Comparison of ENCODE assay signal across 11 cellular contexts in genomic region chr4:112318239-112319142, GRCh38. TPM values are rescaled to one million over a fixed set of nuclear protein-coding genes. Genes with fewer than 3 reads are reported as not detected.
DNase-seq lines count a peak whose midpoint lies in the region; ATAC-seq and FAIRE-seq lines count a peak whose summit lies in the region.
"Had no signal": no experiment of that assay in that cellular context is flagged by ENCODE, and none has a peak within 500 bp of the region (broad histone marks: within the 10 kb centered on the region; RNA-seq: fewer than 3 reads in every experiment).

No MANE protein-coding gene starts in this region.

- peaks cover 28% of the 10 kb centered on the region for H3K36me3 Mint-ChIP-seq in activated T-helper 1 cell treated with anti-CD3 and anti-CD28 coated beads, Interleukin-12 subunit alpha, Interleukin-12 subunit beta, Interleukin-2, Interleukin-4 antibody, amounts not matched to agents 30 ng/mL and 10 ng/mL and 1 ng/mL, durations not matched to agents 14 hours and 24 hours and 36 hours (ENCODE audit: low read depth)

- peaks cover 59% of the 10 kb centered on the region for H3K4me1 Mint-ChIP-seq in activated T-helper 1 cell treated with anti-CD3 and anti-CD28 coated beads, Interleukin-12 subunit alpha, Interleukin-12 subunit beta, Interleukin-2, Interleukin-4 antibody, amounts not matched to agents 30 ng/mL and 10 ng/mL and 1 ng/mL, durations not matched to agents 14 hours and 24 hours and 36 hours (ENCODE audit: low read depth)

- intact Hi-C loops in activated T-helper 1 cell treated with anti-CD3 and anti-CD28 coated beads, Interleukin-12 subunit alpha, Interleukin-12 subunit beta, Interleukin-2, Interleukin-4 antibody, amounts not matched to agents 30 ng/mL and 10 ng/mL and 1 ng/mL, durations not matched to agents 14 hours and 24 hours and 36 hours (cut with micrococcal nuclease), result loop anchor here (1.0 kb wide), 1 partner anchor 32 kb away; no protein-coding TSS in a partner anchor

- no peaks in the 10 kb centered on the region for H3K9me3 Mint-ChIP-seq in activated T-helper 1 cell treated with anti-CD3 and anti-CD28 coated beads, Interleukin-12 subunit alpha, Interleukin-12 subunit beta, Interleukin-2, Interleukin-4 antibody, amounts not matched to agents 30 ng/mL and 10 ng/mL and 1 ng/mL, durations not matched to agents 14 hours and 24 hours and 36 hours

- peak; percentile 93 for FAIRE-seq in GM18507 (lab: Jason Lieb, UNC)

- H3K27ac Mint-ChIP-seq in activated T-helper 1 cell treated with anti-CD3 and anti-CD28 coated beads, Interleukin-12 subunit alpha, Interleukin-12 subunit beta, Interleukin-2, Interleukin-4 antibody, amounts not matched to agents 30 ng/mL and 10 ng/mL and 1 ng/mL, durations not matched to agents 14 hours and 24 hours and 36 hours, result peak overlapping the region; percentile 54

- no peak for DNase-seq in GM18507 (ENCODE audit: extremely low spot score, insufficient read length, low read depth)
- DNase-seq in activated T-helper 1 cell treated with anti-CD3 and anti-CD28 coated beads, Interleukin-12 subunit alpha, Interleukin-12 subunit beta, Interleukin-2, Interleukin-4 antibody, amounts not matched to agents 30 ng/mL and 10 ng/mL and 1 ng/mL, durations not matched to agents 14 hours and 24 hours and 36 hours (ENCODE audit: low spot score), result no peak
- no peak for DNase-seq in NCI-H2196 (lab: John Stamatoyannopoulos, UW; ENCODE audit: unreplicated experiment)
- no peak for DNase-seq in GF-D8 (lab: John Stamatoyannopoulos, UW)
- no peak for DNase-seq in NCI-H524 treated with DMSO at 0.1 percent for 48 hours (lab: John Stamatoyannopoulos, UW)
- DNase-seq in NCI-H1048 (lab: John Stamatoyannopoulos, UW), result no peak
- DNase-seq: DMS153, NCI-H345, psoas muscle had no signal

- no peaks in the 10 kb centered on the region for H3K27me3 Mint-ChIP-seq in activated T-helper 1 cell treated with anti-CD3 and anti-CD28 coated beads, Interleukin-12 subunit alpha, Interleukin-12 subunit beta, Interleukin-2, Interleukin-4 antibody, amounts not matched to agents 30 ng/mL and 10 ng/mL and 1 ng/mL, durations not matched to agents 14 hours and 24 hours and 36 hours (ENCODE audit: insufficient read depth)

- ATAC-seq in GM19463 (IDR thresholded peaks at IDR 0.05; ENCODE audit: unreplicated experiment), result peak; percentile 91
- ATAC-seq in HG03039 (IDR thresholded peaks at IDR 0.05; ENCODE audit: unreplicated experiment), result peak; percentile 98
- ATAC-seq: psoas muscle had no signal

- no peak overlapping the region for H3K4me3 Mint-ChIP-seq in activated T-helper 1 cell treated with anti-CD3 and anti-CD28 coated beads, Interleukin-12 subunit alpha, Interleukin-12 subunit beta, Interleukin-2, Interleukin-4 antibody, amounts not matched to agents 30 ng/mL and 10 ng/mL and 1 ng/mL, durations not matched to agents 14 hours and 24 hours and 36 hours

RNA-seq across cellular contexts. Expression of gene ALPK1, which starts 21.3 kb away (rescaled TPM):
- 8.7 and 9.7 TPM in 2 replicates for total RNA-seq in activated T-helper 1 cell treated with anti-CD3 and anti-CD28 coated beads, Interleukin-12 subunit alpha, Interleukin-12 subunit beta, Interleukin-2, Interleukin-4 antibody, amounts not matched to agents 30 ng/mL and 10 ng/mL and 1 ng/mL, durations not matched to agents 14 hours and 24 hours and 36 hours

RNA-seq across cellular contexts. Expression of gene TIFA, which starts 32.8 kb away (rescaled TPM):
- total RNA-seq in activated T-helper 1 cell treated with anti-CD3 and anti-CD28 coated beads, Interleukin-12 subunit alpha, Interleukin-12 subunit beta, Interleukin-2, Interleukin-4 antibody, amounts not matched to agents 30 ng/mL and 10 ng/mL and 1 ng/mL, durations not matched to agents 14 hours and 24 hours and 36 hours, result 33.7 and 34.6 TPM in 2 replicates
